In the genomic region with DNA sequence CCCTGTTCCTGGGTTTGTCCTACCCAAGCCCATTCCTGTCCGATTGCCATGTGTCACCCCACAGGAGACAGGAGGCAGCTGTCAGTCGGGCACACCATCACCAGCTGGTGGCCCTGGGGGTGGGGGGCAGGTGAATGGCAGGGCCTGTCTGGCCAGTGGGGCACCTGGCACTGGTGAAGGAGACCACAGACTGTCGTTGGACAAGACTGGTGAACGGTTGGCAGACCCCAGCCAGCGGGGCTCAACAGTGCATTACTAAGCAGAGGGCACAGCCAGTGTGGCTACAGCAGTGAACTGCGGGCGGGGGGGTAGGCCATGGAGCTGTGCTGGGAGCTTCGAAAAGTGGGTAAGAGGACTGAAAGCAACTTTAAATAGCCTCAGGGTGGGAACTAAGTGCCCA, we compare ENCODE assay signal across 8 cellular contexts. TPM values are rescaled to one million over a fixed set of nuclear protein-coding genes. Genes with fewer than 3 reads are reported as not detected.
DNase-seq lines count a peak whose midpoint lies in the region; ATAC-seq lines count a peak whose summit lies in the region.

No MANE protein-coding gene starts in this region.

- H3K4me1 Mint-ChIP-seq in activated T-cell treated with anti-CD3 and anti-CD28 coated beads, Interleukin-2, amount 50 U/mL, for 4 hours (ENCODE audit: low read depth): peaks cover 64% of the 10 kb centered on the region

- no peak for ATAC-seq in activated T-cell treated with anti-CD3 and anti-CD28 coated beads, Interleukin-2, amount 50 U/mL, for 4 hours
- ATAC-seq in stimulated activated naive CD8-positive, alpha-beta T cell treated with anti-CD3 and anti-CD28 coated beads, Interleukin-15, Interleukin-2, amounts not matched to agents 100 U/mL and 50 U/mL, for 24 hours: no peak

- no peaks in the 10 kb centered on the region for H3K27me3 Mint-ChIP-seq in activated T-cell treated with anti-CD3 and anti-CD28 coated beads, Interleukin-2, amount 50 U/mL, for 4 hours (ENCODE audit: low read depth)

- DNase-seq in activated CD4-positive, alpha-beta T cell treated with anti-CD3 and anti-CD28 coated beads for 48 hours: peak; percentile 58
- DNase-seq in activated CD4-positive, alpha-beta T cell treated with anti-CD3 and anti-CD28 coated beads, Interleukin-2, amount 50 U/mL, for 1 hour: no peak
- DNase-seq in activated T-cell treated with anti-CD3 and anti-CD28 coated beads, Interleukin-2, amount 50 U/mL, for 4 hours: no peak
- peak; percentile 36 for DNase-seq in germinal center (ENCODE audit: low spot score)
- peak; percentile 45 for DNase-seq in stimulated activated naive CD8-positive, alpha-beta T cell treated with anti-CD3 and anti-CD28 coated beads, Interleukin-15, Interleukin-2, amounts not matched to agents 100 U/mL and 50 U/mL, for 24 hours
- DNase-seq in NCI-H510A treated with DMSO at 0.1 percent for 48 hours (lab: John Stamatoyannopoulos, UW): no peak
- no peak for DNase-seq in midbrain (lab: John Stamatoyannopoulos, UW)
- no peak for DNase-seq in foreskin melanocyte

- peaks cover 41% of the 10 kb centered on the region for H3K36me3 Mint-ChIP-seq in activated T-cell treated with anti-CD3 and anti-CD28 coated beads, Interleukin-2, amount 50 U/mL, for 4 hours (ENCODE audit: insufficient read depth)

- H3K9me3 Mint-ChIP-seq in activated T-cell treated with anti-CD3 and anti-CD28 coated beads, Interleukin-2, amount 50 U/mL, for 4 hours: no peaks in the 10 kb centered on the region

- H3K4me3 Mint-ChIP-seq in activated T-cell treated with anti-CD3 and anti-CD28 coated beads, Interleukin-2, amount 50 U/mL, for 4 hours: peak overlapping the region; percentile 94

RNA-seq across cellular contexts. Expression of a gene that starts 2.1 kb away (rescaled TPM):
- 100 to 1,000 TPM; 187 to 215 (median 195) TPM for total RNA-seq in activated T-cell treated with anti-CD3 and anti-CD28 coated beads, Interleukin-2, amount 50 U/mL, for 4 hours

RNA-seq across cellular contexts. Expression of a gene that starts 29.3 kb away (rescaled TPM):
- 10 to 100 TPM; 53.4 to 60.1 (median 59.2) TPM for total RNA-seq in activated T-cell treated with anti-CD3 and anti-CD28 coated beads, Interleukin-2, amount 50 U/mL, for 4 hours

Comparison
In these comparisons a context has a peak if more than half of its experiments do, and no peak if none do; other contexts are left out.
1. DNase-seq: peak in activated CD4-positive, alpha-beta T cell treated with anti-CD3 and anti-CD28 coated beads for 48 hours (single experiment), germinal center (single experiment) and stimulated activated naive CD8-positive, alpha-beta T cell treated with anti-CD3 and anti-CD28 coated beads, Interleukin-15, Interleukin-2, amounts not matched to agents 100 U/mL and 50 U/mL, for 24 hours (single experiment); none in activated CD4-positive, alpha-beta T cell treated with anti-CD3 and anti-CD28 coated beads, Interleukin-2, amount 50 U/mL, for 1 hour (single experiment), activated T-cell treated with anti-CD3 and anti-CD28 coated beads, Interleukin-2, amount 50 U/mL, for 4 hours (single experiment), NCI-H510A treated with DMSO at 0.1 percent for 48 hours (single experiment), midbrain (single experiment) and foreskin melanocyte (single experiment).